ENCODE assay signal across 21 cellular contexts in genomic region chr15:63469190-63469589, GRCh38. TPM values are rescaled to one million over a fixed set of nuclear protein-coding genes. Genes with fewer than 3 reads are reported as not detected.
DNase-seq lines count a peak whose midpoint lies in the region; ATAC-seq, FAIRE-seq and TF ChIP-seq lines count a peak whose summit lies in the region.
"Had no signal": no experiment of that assay in that cellular context is flagged by ENCODE, and none has a peak within 500 bp of the region (broad histone marks: within the 10 kb centered on the region; RNA-seq: fewer than 3 reads in every experiment).

No MANE protein-coding gene starts in this region.

- CTCF ChIA-PET in activated CD8-positive, alpha-beta memory T cell treated with anti-CD3 and anti-CD28 coated beads, Interleukin-2, amount 10 ng/mL, durations not matched to agents 7 days and 5 days (lab: Charles Lee): interaction anchor here (0.7 to 4.9 kb wide), 7 partner anchors 16 to 131 kb away, joined by 3 to 65 read pairs (median 5); partner anchors contain the start of gene USP3

- no peak for FAIRE-seq in pancreas (lab: Jason Lieb, UNC)
- FAIRE-seq: H54 had no signal

- no peaks in the 10 kb centered on the region for H3K9me3 ChIP-seq in pancreas
- H3K9me3 ChIP-seq: SJSA1 had no signal

- no peak for TF ChIP-seq CTCF in pancreas (IDR thresholded peaks at IDR 0.05)

- H3K27ac ChIP-seq in pancreas: no peak overlapping the region
- H3K27ac ChIP-seq: PC-9, SJSA1 had no signal

- H3K36me3 Mint-ChIP-seq in activated CD8-positive, alpha-beta memory T cell treated with anti-CD3 and anti-CD28 coated beads, Interleukin-2, amount 10 ng/mL, durations not matched to agents 7 days and 5 days: no peaks in the 10 kb centered on the region
- H3K36me3 Mint-ChIP-seq in IgD-negative memory B cell: no peaks in the 10 kb centered on the region
- H3K36me3 Mint-ChIP-seq in stimulated activated effector memory CD8-positive, alpha-beta T cell treated with anti-CD3 and anti-CD28 coated beads, Interleukin-12 subunit alpha, Interleukin-12 subunit beta, amount 100 ng/mL, for 72 hours: no peaks in the 10 kb centered on the region
- H3K36me3 Mint-ChIP-seq: natural killer cell had no signal

- H3K27ac Mint-ChIP-seq in activated CD8-positive, alpha-beta memory T cell treated with anti-CD3 and anti-CD28 coated beads, Interleukin-2, amount 10 ng/mL, durations not matched to agents 7 days and 5 days: no peak overlapping the region
- H3K27ac Mint-ChIP-seq in IgD-negative memory B cell: peak overlapping the region in 2 of 3 donors; percentile 41 to 84
- H3K27ac Mint-ChIP-seq in stimulated activated effector memory CD8-positive, alpha-beta T cell treated with anti-CD3 and anti-CD28 coated beads, Interleukin-12 subunit alpha, Interleukin-12 subunit beta, amount 100 ng/mL, for 72 hours: no peak overlapping the region
- H3K27ac Mint-ChIP-seq: natural killer cell had no signal

- intact Hi-C loops in pancreas (cut with DNase I): loop anchor here in 1 of 3 donors (5.0 kb wide), 1 partner anchor 128 kb away; the partner anchor contains the start of gene FBXL22

- WGBS in pancreas, 2 donors: 58 to 73% methylated on average over 5 of the region's 5 CpGs

- H3K36me3 ChIP-seq in pancreas: no peaks in the 10 kb centered on the region
- H3K36me3 ChIP-seq: SJSA1 had no signal

- H3K27me3 ChIP-seq in pancreas: no peaks in the 10 kb centered on the region
- H3K27me3 ChIP-seq: SJSA1 had no signal

- no peak overlapping the region for H3K4me3 Mint-ChIP-seq in activated CD8-positive, alpha-beta memory T cell treated with anti-CD3 and anti-CD28 coated beads, Interleukin-2, amount 10 ng/mL, durations not matched to agents 7 days and 5 days
- H3K4me3 Mint-ChIP-seq in IgD-negative memory B cell: no peak overlapping the region
- H3K4me3 Mint-ChIP-seq in stimulated activated effector memory CD8-positive, alpha-beta T cell treated with anti-CD3 and anti-CD28 coated beads, Interleukin-12 subunit alpha, Interleukin-12 subunit beta, amount 100 ng/mL, for 72 hours: no peak overlapping the region
- H3K4me3 Mint-ChIP-seq: natural killer cell had no signal

- peak; percentile 38 for ATAC-seq in activated CD8-positive, alpha-beta memory T cell treated with anti-CD3 and anti-CD28 coated beads, Interleukin-2, amount 10 ng/mL, durations not matched to agents 7 days and 5 days
- peak; percentile 73 for ATAC-seq in stimulated activated effector memory CD8-positive, alpha-beta T cell treated with anti-CD3 and anti-CD28 coated beads, Interleukin-12 subunit alpha, Interleukin-12 subunit beta, amount 100 ng/mL, for 72 hours
- no peak for ATAC-seq in pancreas
- ATAC-seq: natural killer cell had no signal

- H3K4me1 ChIP-seq in pancreas: peaks cover 8 to 15% (median 10%) of the 10 kb centered on the region in 3 donors

- H3K9me3 Mint-ChIP-seq in activated CD8-positive, alpha-beta memory T cell treated with anti-CD3 and anti-CD28 coated beads, Interleukin-2, amount 10 ng/mL, durations not matched to agents 7 days and 5 days (ENCODE audit: low read depth): no peaks in the 10 kb centered on the region
- no peaks in the 10 kb centered on the region for H3K9me3 Mint-ChIP-seq in IgD-negative memory B cell
- no peaks in the 10 kb centered on the region for H3K9me3 Mint-ChIP-seq in stimulated activated effector memory CD8-positive, alpha-beta T cell treated with anti-CD3 and anti-CD28 coated beads, Interleukin-12 subunit alpha, Interleukin-12 subunit beta, amount 100 ng/mL, for 72 hours
- H3K9me3 Mint-ChIP-seq: natural killer cell had no signal

- H3K4me3 ChIP-seq in pancreas: no peak overlapping the region
- H3K4me3 ChIP-seq: PC-9, SJSA1 had no signal

- peaks cover 31% of the 10 kb centered on the region for H3K4me1 Mint-ChIP-seq in activated CD8-positive, alpha-beta memory T cell treated with anti-CD3 and anti-CD28 coated beads, Interleukin-2, amount 10 ng/mL, durations not matched to agents 7 days and 5 days
- H3K4me1 Mint-ChIP-seq in IgD-negative memory B cell: peaks cover 30 to 33% (median 33%) of the 10 kb centered on the region in 3 donors
- peaks cover 32% of the 10 kb centered on the region for H3K4me1 Mint-ChIP-seq in stimulated activated effector memory CD8-positive, alpha-beta T cell treated with anti-CD3 and anti-CD28 coated beads, Interleukin-12 subunit alpha, Interleukin-12 subunit beta, amount 100 ng/mL, for 72 hours

- no peak for DNase-seq in activated CD8-positive, alpha-beta memory T cell treated with anti-CD3 and anti-CD28 coated beads, Interleukin-2, amount 10 ng/mL, durations not matched to agents 7 days and 5 days
- no peak for DNase-seq in activated CD8-positive, alpha-beta memory T cell treated with anti-CD3 and anti-CD28 coated beads for 24 hours
- DNase-seq in activated naive CD4-positive, alpha-beta T cell treated with anti-CD3 and anti-CD28 coated beads, Interleukin-2, amount 50 U/mL, for 16 hours: peak; percentile 38
- no peak for DNase-seq in stimulated activated effector memory CD8-positive, alpha-beta T cell treated with anti-CD3 and anti-CD28 coated beads, Interleukin-12 subunit alpha, Interleukin-12 subunit beta, amount 100 ng/mL, for 72 hours (ENCODE audit: low spot score in 2 of 2)
- DNase-seq in DMS53 (lab: John Stamatoyannopoulos, UW): no peak
- DNase-seq in NCI-H2227 treated with DMSO at 0.1 percent for 48 hours (lab: John Stamatoyannopoulos, UW): no peak
- DNase-seq in pancreas: no peak
- DNase-seq: ACHN; amniotic stem cell; caudate nucleus; DND-41; effector CD8-positive, alpha-beta T cell; natural killer cell; NCI-H1930; NCI-H510A treated with DMSO at 0.1 percent for 48 hours; PC-9; posterior cingulate gyrus; T1000 had no signal

- peaks cover 2% of the 10 kb centered on the region for H3K27me3 Mint-ChIP-seq in activated CD8-positive, alpha-beta memory T cell treated with anti-CD3 and anti-CD28 coated beads, Interleukin-2, amount 10 ng/mL, durations not matched to agents 7 days and 5 days
- H3K27me3 Mint-ChIP-seq in IgD-negative memory B cell: no peaks in the 10 kb centered on the region

RNA-seq across cellular contexts. Expression of gene USP3, which starts 35.2 kb away (rescaled TPM):
- 10 to 100 TPM; 50.5 to 67.1 TPM for total RNA-seq in activated CD8-positive, alpha-beta memory T cell treated with anti-CD3 and anti-CD28 coated beads, Interleukin-2, amount 10 ng/mL, durations not matched to agents 7 days and 5 days
- polyA plus RNA-seq in IgD-negative memory B cell: 42.7 TPM
- 10 to 100 TPM; 39.3 to 50.8 (median 43.1) TPM for total RNA-seq in pancreas
- 10 to 100 TPM; 28.5 to 35.8 TPM for polyA plus RNA-seq in pancreas

Comparison
In these comparisons a context has a peak if more than half of its experiments do, and no peak if none do; other contexts are left out.
1. ATAC-seq: peak in activated CD8-positive, alpha-beta memory T cell treated with anti-CD3 and anti-CD28 coated beads, Interleukin-2, amount 10 ng/mL, durations not matched to agents 7 days and 5 days (single experiment) and stimulated activated effector memory CD8-positive, alpha-beta T cell treated with anti-CD3 and anti-CD28 coated beads, Interleukin-12 subunit alpha, Interleukin-12 subunit beta, amount 100 ng/mL, for 72 hours (single experiment); none in pancreas (0 of 4).
2. H3K27ac Mint-ChIP-seq: peak in IgD-negative memory B cell (2 of 3); none in activated CD8-positive, alpha-beta memory T cell treated with anti-CD3 and anti-CD28 coated beads, Interleukin-2, amount 10 ng/mL, durations not matched to agents 7 days and 5 days (single experiment) and stimulated activated effector memory CD8-positive, alpha-beta T cell treated with anti-CD3 and anti-CD28 coated beads, Interleukin-12 subunit alpha, Interleukin-12 subunit beta, amount 100 ng/mL, for 72 hours (single experiment).